ENCODE assay signal across 8 cellular contexts in the genomic region with DNA sequence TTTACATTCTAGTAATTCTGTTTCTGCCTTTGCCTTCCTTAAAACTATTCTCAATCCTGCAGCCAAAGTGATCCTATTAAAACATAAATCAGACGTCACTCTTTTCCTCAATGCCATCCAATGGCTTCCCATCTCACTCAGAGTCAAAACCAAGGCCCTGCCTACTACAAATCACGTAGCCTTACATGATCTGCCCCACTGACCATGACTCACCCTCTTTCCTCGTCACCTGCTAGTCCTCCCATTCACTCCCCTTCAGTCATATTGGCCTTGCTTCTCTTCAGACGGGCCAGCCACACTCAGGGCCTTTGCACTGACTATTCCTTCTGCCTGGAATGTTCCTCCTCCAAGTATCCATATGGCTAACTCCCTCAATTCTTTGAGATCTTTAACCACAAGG. TPM values are rescaled to one million over a fixed set of nuclear protein-coding genes. Genes with fewer than 3 reads are reported as not detected.
A peak's percentile ranks its signal among the peaks of the same experiment; 100 is the strongest.
DNase-seq lines count a peak whose midpoint lies in the region; ATAC-seq and TF ChIP-seq lines count a peak whose summit lies in the region.

No MANE protein-coding gene starts in this region.

- H3K4me1 ChIP-seq in HUES64 (ENCODE audit: insufficient read depth, low read length) = peaks cover 20% of the 10 kb centered on the region
- H3K4me1 ChIP-seq in heart right ventricle = peaks cover 0 to 14% (median 0%) of the 10 kb centered on the region in 9 donors

- intact Hi-C loops in heart right ventricle (cut with DNase I) = no loop called here

- H3K9ac ChIP-seq in HUES64 (ENCODE audit: low read depth, low read length) = no peak overlapping the region

- TF ChIP-seq CTCF in kidney epithelial cell (IDR thresholded peaks at IDR 0.05; ENCODE audit: insufficient read depth, low read length, poor library complexity, severe bottlenecking) (no peak), heart right ventricle (IDR thresholded peaks at IDR 0.05) (no peak)

- 72% methylated on average over 4 of the region's 4 CpGs for WGBS in HUES64
- 79 to 82% methylated on average over 4 of the region's 4 CpGs for WGBS in heart right ventricle, 2 donors

- no peaks in the 10 kb centered on the region for H3K36me3 ChIP-seq in HUES64 (ENCODE audit: insufficient read depth, low read length)
- no peaks in the 10 kb centered on the region for H3K36me3 ChIP-seq in kidney epithelial cell (ENCODE audit: control insufficient read depth, insufficient read depth, low read length)
- no peaks in the 10 kb centered on the region for H3K36me3 ChIP-seq in heart right ventricle

- H3K27me3 ChIP-seq in HUES64 (ENCODE audit: insufficient read depth, low read length) (no peaks in the 10 kb centered on the region), kidney epithelial cell (ENCODE audit: control insufficient read depth, insufficient read depth, low read length) (no peaks in the 10 kb centered on the region), heart right ventricle (no peaks in the 10 kb centered on the region)

- 0 out of 2 replicates have a peak overlapping the region, but pooled peaks have one; percentile 46 for H3K27ac ChIP-seq in HUES64 (ENCODE audit: low read depth, low read length)
- peak overlapping the region in 1 of 10 donors; percentile 67 for H3K27ac ChIP-seq in heart right ventricle

- H3K9me3 ChIP-seq in HUES64 (ENCODE audit: insufficient read depth, low read depth, low read length) (no peaks in the 10 kb centered on the region), heart right ventricle (no peaks in the 10 kb centered on the region)

- DNase-seq in kidney epithelial cell (ENCODE audit: low read depth) = peak; percentile 12
- DNase-seq in hippocampal formation (lab: John Stamatoyannopoulos, UW) = no peak
- DNase-seq in activated effector memory CD4-positive, alpha-beta T cell treated with anti-CD3 and anti-CD28 coated beads, Interleukin-2, amount 50 U/mL, for 16 hours = no peak
- DNase-seq in NCI-H1694 (lab: John Stamatoyannopoulos, UW) = no peak
- DNase-seq in heart right ventricle = no peak

- peak; percentile 44 for TF ChIP-seq POLR2A in GM15510 (IDR thresholded peaks at IDR 0.05; ENCODE audit: borderline replicate concordance, extremely low read depth, insufficient read length)

- ATAC-seq in GM21528 (IDR thresholded peaks at IDR 0.05; ENCODE audit: low FRiP score, unreplicated experiment) = peak; percentile 61
- ATAC-seq in heart right ventricle = no peak

- H3K4me3 ChIP-seq in HUES64 (ENCODE audit: low read length) (no peak overlapping the region), kidney epithelial cell (ENCODE audit: low read depth, low read length) (no peak overlapping the region), heart right ventricle (no peak overlapping the region)

RNA-seq across cellular contexts. Expression of gene DMXL1, which starts 39.0 kb away (rescaled TPM):
- polyA plus RNA-seq in HUES64 (2013, experiment 1 of 2) = 20.7 TPM
- polyA plus RNA-seq in HUES64 (2013, experiment 2 of 2) = 21.2 TPM
- total RNA-seq in kidney epithelial cell = 18.1 and 20.8 TPM in 2 replicates
- 10 to 100 TPM; 19.7 to 36.5 (median 26.7) TPM for total RNA-seq in heart right ventricle
- polyA plus RNA-seq in heart right ventricle = 10 to 100 TPM in 1 of 2 donors, 1 to 10 TPM in 1; 5.9 to 15.7 TPM

RNA-seq across cellular contexts. Expression of gene DTWD2, which starts 43.6 kb away (rescaled TPM):
- polyA plus RNA-seq in HUES64 (2013, experiment 1 of 2) = 12.3 TPM
- 12.6 TPM for polyA plus RNA-seq in HUES64 (2013, experiment 2 of 2)
- 5.3 and 7.9 TPM in 2 replicates for total RNA-seq in kidney epithelial cell
- total RNA-seq in heart right ventricle = 10 to 100 TPM in 8 of 10 donors, 1 to 10 TPM in 2; 8.9 to 14.8 (median 12.8) TPM
- 10 to 100 TPM in 1 of 2 donors, 1 to 10 TPM in 1; 1.7 to 15.7 TPM for polyA plus RNA-seq in heart right ventricle
